8 cellular contexts compared by ENCODE assay signal in genomic region chr2:200455958-200456421, GRCh38. TPM values are rescaled to one million over a fixed set of nuclear protein-coding genes. Genes with fewer than 3 reads are reported as not detected.
DNase-seq lines count a peak whose midpoint lies in the region; ATAC-seq and TF ChIP-seq lines count a peak whose summit lies in the region.

No MANE protein-coding gene starts in this region.

- peak; percentile 17 for DNase-seq in SIG-M5 treated with dmso at 0.1 percent for 504 hours (lab: John Stamatoyannopoulos, UW; ENCODE audit: unreplicated experiment)
- DNase-seq in SIG-M5 (lab: John Stamatoyannopoulos, UW), result no peak
- DNase-seq in activated T-cell treated with anti-CD3 and anti-CD28 coated beads, Interleukin-2, amount 50 U/mL, for 48 hours, result peak; percentile 53 to 56
- DNase-seq in pons (ENCODE audit: low spot score), result peak; percentile 61
- DNase-seq in NCI-H2029 treated with DMSO at 0.1 percent for 48 hours (lab: John Stamatoyannopoulos, UW), result no peak
- no peak for DNase-seq in mesenteric fat pad (ENCODE audit: low spot score)
- DNase-seq in GM13977 (ENCODE audit: low spot score), result no peak

- in situ Hi-C loops in GM13977 (cut with MboI; ENCODE audit: low pct_unique_long_range_greater_than_20kb, low sequenced_read_pairs, unreplicated experiment), result no loop called here

- peak; percentile 60 for ATAC-seq in HG03060 (IDR thresholded peaks at IDR 0.05; ENCODE audit: low read depth, unreplicated experiment)

- TF ChIP-seq CTCF in GM13977 (IDR thresholded peaks at IDR 0.05; ENCODE audit: extremely low read depth, insufficient read depth, missing control alignments), result no peak

RNA-seq across cellular contexts. Expression of gene KCTD18, which starts 53.9 kb away (rescaled TPM):
- 11.7 TPM for total RNA-seq in mesenteric fat pad

Comparison
In these comparisons a context has a peak if more than half of its experiments do, and no peak if none do; other contexts are left out.
1. DNase-seq: peak in SIG-M5 treated with dmso at 0.1 percent for 504 hours (single experiment), activated T-cell treated with anti-CD3 and anti-CD28 coated beads, Interleukin-2, amount 50 U/mL, for 48 hours (2 of 2) and pons (single experiment); none in SIG-M5 (single experiment), NCI-H2029 treated with DMSO at 0.1 percent for 48 hours (single experiment), mesenteric fat pad (single experiment) and GM13977 (single experiment).